In the genomic region with DNA sequence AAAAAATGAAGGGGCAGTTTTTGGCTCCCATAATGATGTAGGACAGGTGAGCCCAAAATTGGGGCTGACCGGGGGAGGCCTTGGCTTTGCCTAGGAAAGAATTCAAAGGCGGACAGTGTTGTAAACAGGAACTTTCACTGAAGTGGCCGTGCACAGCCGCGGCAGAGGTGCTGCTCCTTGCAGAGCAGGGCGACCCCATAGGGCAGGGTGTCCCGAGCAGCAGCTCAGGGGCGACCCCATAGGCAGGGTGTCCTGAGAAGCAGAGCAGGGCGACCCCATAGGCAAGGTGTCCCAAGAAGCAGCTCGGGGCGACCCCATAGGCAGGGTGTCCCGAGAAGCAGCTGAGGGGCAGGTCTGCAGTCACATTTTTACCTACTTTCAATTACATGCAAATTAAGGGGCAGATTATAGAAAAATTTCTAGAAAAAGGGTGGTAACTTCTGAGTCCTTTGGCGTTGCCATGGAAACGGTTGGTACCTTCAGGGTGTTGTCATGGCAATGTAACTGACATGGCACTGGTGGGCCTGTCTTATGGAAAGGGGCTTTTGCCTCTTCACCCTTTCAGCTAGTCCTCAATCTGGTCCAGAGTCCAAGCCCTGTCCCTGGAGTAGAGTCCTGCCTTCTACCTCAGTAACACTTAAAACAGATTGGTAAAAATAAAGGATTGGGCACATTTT, we compare ENCODE assay signal across 1 cellular context.
TF ChIP-seq lines count a peak whose summit lies in the region.

No MANE protein-coding gene starts in this region.

TF ChIP-seq in K562, 482 proteins besides CTCF, POLR2A, EP300 and RAD21:
- TF ChIP-seq ZNF318 (IDR thresholded peaks at IDR 0.05; ENCODE audit: borderline replicate concordance in 1 of 2, low read depth in 1 of 2), result no peak
- peak; percentile 81 for TF ChIP-seq RFX1 (IDR thresholded peaks at IDR 0.05)
